8 cellular contexts compared by ENCODE assay signal in the genomic region with DNA sequence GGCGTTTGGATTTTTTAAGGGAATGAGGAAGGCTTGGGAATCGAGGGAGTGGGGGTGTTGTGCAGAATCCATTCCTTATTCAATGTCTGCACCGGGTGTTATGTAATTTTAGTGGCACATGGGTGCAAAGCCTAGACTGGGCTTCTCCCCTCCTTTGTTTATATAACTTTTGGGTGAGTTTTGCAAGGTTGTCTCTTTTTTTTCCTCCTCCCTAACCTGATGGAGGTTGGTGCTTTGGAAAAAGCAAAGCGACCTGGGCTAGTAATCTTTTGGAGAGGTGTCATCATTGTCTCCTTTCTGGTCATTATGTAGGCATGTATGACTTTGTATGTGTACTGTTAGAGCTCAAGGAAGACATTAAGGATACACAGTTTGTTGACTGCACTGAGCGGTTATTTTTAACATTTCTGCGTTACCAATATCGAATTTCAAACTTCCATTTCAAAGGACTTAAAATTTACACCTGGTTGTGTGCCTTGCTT. TPM values are rescaled to one million over a fixed set of nuclear protein-coding genes. Genes with fewer than 3 reads are reported as not detected.
A peak's percentile ranks its signal among the peaks of the same experiment; 100 is the strongest.
DNase-seq lines count a peak whose midpoint lies in the region; ATAC-seq and TF ChIP-seq lines count a peak whose summit lies in the region.

No MANE protein-coding gene starts in this region.

- TF ChIP-seq CTCF in A673 (conservative IDR thresholded peaks at IDR 0.05; ENCODE audit: low read depth, low read length) (no peak), astrocyte of the cerebellum (IDR thresholded peaks at IDR 0.05; ENCODE audit: low read depth, low read length, missing control alignments) (no peak), lung (IDR thresholded peaks at IDR 0.05; ENCODE audit: control extremely low read depth, extremely low read depth) (no peak), GM13977 (IDR thresholded peaks at IDR 0.05; ENCODE audit: extremely low read depth, insufficient read depth, missing control alignments) (no peak)

- POLR2A ChIA-PET in A673 (lab: Charles Lee; ENCODE audit: low non-redundant PET) = no interaction called here

- peaks cover 13% of the 10 kb centered on the region for H3K4me1 ChIP-seq in A673 (ENCODE audit: insufficient read depth, low read length, poor library complexity, severe bottlenecking)
- peaks cover 30% of the 10 kb centered on the region for H3K4me1 ChIP-seq in HUES64 (ENCODE audit: insufficient read depth, low read length)
- H3K4me1 ChIP-seq in lung (ENCODE audit: control insufficient read depth in 2 of 2, insufficient read depth in 2 of 2, low read length in 2 of 2) = peaks cover 5 to 20% of the 10 kb centered on the region in 2 donors
- peaks cover 2% of the 10 kb centered on the region for H3K4me1 ChIP-seq in urinary bladder (ENCODE audit: insufficient read depth)

- intact Hi-C loops in A673 (cut with micrococcal nuclease; ENCODE audit: unreplicated experiment) = loop anchor here (1.0 to 10.0 kb wide), 5 partner anchors 69 to 197 kb away; no protein-coding TSS in a partner anchor

- H3K27ac ChIP-seq in A673 (ENCODE audit: low read depth, low read length, poor library complexity, severe bottlenecking) (peak overlapping the region; percentile 84), HUES64 (ENCODE audit: low read depth, low read length) (no peak overlapping the region; the same call in 1 of the 2 replicates), lung (ENCODE audit: low read depth in 1 of 2, low read length in 1 of 2) (peak overlapping the region; percentile 95 to 97), urinary bladder (ENCODE audit: low read depth) (peak overlapping the region; percentile 96)

- peak overlapping the region; percentile 54 for H3K9ac ChIP-seq in HUES64 (ENCODE audit: low read depth, low read length)

- 2% methylated on average over 7 of the region's 7 CpGs for WGBS in HUES64
- 6 to 7% methylated on average over 7 of the region's 7 CpGs for WGBS in lung, 2 donors
- WGBS in urinary bladder = 7% methylated on average over 7 of the region's 7 CpGs

- H3K27me3 ChIP-seq in A673 (replicated peaks; ENCODE audit: insufficient read depth, low read depth, low read length, poor library complexity) (no peaks in the 10 kb centered on the region), HUES64 (ENCODE audit: insufficient read depth, low read length) (peaks cover 93% of the 10 kb centered on the region), lung (ENCODE audit: control insufficient read depth, insufficient read depth) (no peaks in the 10 kb centered on the region)

- H3K9me3 ChIP-seq in A673 (ENCODE audit: low read depth, low read length, poor library complexity, severe bottlenecking) (no peaks in the 10 kb centered on the region), HUES64 (ENCODE audit: insufficient read depth, low read depth, low read length) (no peaks in the 10 kb centered on the region), lung (ENCODE audit: control insufficient read depth in 2 of 2, insufficient read depth in 1 of 2, low read length in 1 of 2) (no peaks in the 10 kb centered on the region)

- CTCF ChIA-PET in A673 (lab: Charles Lee) = no interaction called here

- no peak for DNase-seq in A673 (ENCODE audit: low spot score)
- no peak for DNase-seq in astrocyte of the cerebellum (ENCODE audit: low read depth)
- no peak for DNase-seq in lung (ENCODE audit: low spot score)
- no peak for DNase-seq in GM13977 (ENCODE audit: low spot score)
- DNase-seq in NCI-H1436 (lab: John Stamatoyannopoulos, UW) = no peak

- peak overlapping the region; percentile 85 for H3K4me3 ChIP-seq in A673 (ENCODE audit: low read depth, low read length, poor library complexity, severe bottlenecking)
- H3K4me3 ChIP-seq in HUES64 (ENCODE audit: low read length) = peak overlapping the region; percentile 79
- H3K4me3 ChIP-seq in astrocyte of the cerebellum (ENCODE audit: low read depth, low read length) = peak overlapping the region; percentile 81
- peak overlapping the region; percentile 89 for H3K4me3 ChIP-seq in lung
- H3K4me3 ChIP-seq in urinary bladder (ENCODE audit: low read depth, low read length) = peak overlapping the region; percentile 88

- TSS peak; percentile 32 for BruUV-seq in A673 (replicated peaks; lab: Mats Ljungman, UMichigan)

- in situ Hi-C loops in astrocyte of the cerebellum (cut with HindIII; ENCODE audit: low sequenced_read_pairs) (no loop called here), GM13977 (cut with MboI; ENCODE audit: low pct_unique_long_range_greater_than_20kb, low sequenced_read_pairs, unreplicated experiment) (no loop called here)

- no peak for ATAC-seq in lung (ENCODE audit: insufficient read depth, low FRiP score)
- no peak for ATAC-seq in HG03571 (IDR thresholded peaks at IDR 0.05; ENCODE audit: unreplicated experiment)

- no peaks in the 10 kb centered on the region for H3K36me3 ChIP-seq in A673 (ENCODE audit: insufficient read depth, low read length, poor library complexity, severe bottlenecking)
- no peaks in the 10 kb centered on the region for H3K36me3 ChIP-seq in HUES64 (ENCODE audit: insufficient read depth, low read length)
- no peaks in the 10 kb centered on the region for H3K36me3 ChIP-seq in lung (ENCODE audit: control insufficient read depth in 2 of 2, insufficient read depth in 2 of 2, low read length in 2 of 2)
- no peaks in the 10 kb centered on the region for H3K36me3 ChIP-seq in urinary bladder (ENCODE audit: insufficient read depth)

RNA-seq across cellular contexts. Expression of gene SMARCA2, which starts 3.1 kb away (rescaled TPM):
- 59.6 and 69.0 TPM in 2 replicates for total RNA-seq in A673 (2021)
- 7.6 TPM for polyA plus RNA-seq in HUES64 (2013, experiment 1 of 2)
- 6.1 TPM for polyA plus RNA-seq in HUES64 (2013, experiment 2 of 2)
- total RNA-seq in lung = 100 to 1,000 TPM; 126 to 196 TPM
- polyA plus RNA-seq in lung = 10 to 100 TPM; 30.0 to 34.6 TPM
- total RNA-seq in urinary bladder = 183 TPM
- polyA plus RNA-seq in urinary bladder = 73.2 TPM
